Comparison of ENCODE assay signal across 25 cellular contexts in the genomic region with DNA sequence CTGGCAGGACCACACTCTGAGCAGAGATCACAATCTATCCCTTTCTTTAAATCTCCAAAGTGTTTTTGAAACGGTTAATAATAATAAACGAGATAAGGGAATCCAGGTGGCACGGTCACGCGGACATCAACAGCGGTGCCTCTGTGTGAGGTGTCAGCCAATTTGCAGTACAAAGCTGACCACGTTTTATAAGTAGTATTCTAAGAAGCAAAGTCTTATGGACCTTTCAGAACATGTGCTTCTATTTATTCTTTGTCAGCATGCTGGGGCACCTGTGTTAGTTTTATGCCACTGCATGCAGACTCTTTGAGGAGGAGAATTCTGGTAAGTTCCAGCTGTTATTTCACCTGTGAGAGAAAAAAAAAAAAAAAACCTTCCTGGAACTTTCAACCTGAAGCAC.
"Had no signal": no experiment of that assay in that cellular context is flagged by ENCODE, and none has a peak within 500 bp of the region (broad histone marks: within the 10 kb centered on the region; RNA-seq: fewer than 3 reads in every experiment).

No MANE protein-coding gene starts in this region.

- H3K9me3 ChIP-seq: colonic mucosa, esophagus squamous epithelium, gastrocnemius medialis, heart right ventricle, left lung, lower lobe of right lung, mucosa of descending colon had no signal

- H3K4me3 ChIP-seq: colonic mucosa, esophagus squamous epithelium, gastrocnemius medialis, heart right ventricle, left lung, lower lobe of right lung, mucosa of descending colon had no signal

- H3K4me1 ChIP-seq: colonic mucosa, esophagus squamous epithelium, gastrocnemius medialis, heart right ventricle, left lung, lower lobe of right lung had no signal

- ATAC-seq: effector memory CD8-positive, alpha-beta T cell; esophagus mucosa; gastrocnemius medialis; heart right ventricle; left cardiac atrium; left lung; left ventricle myocardium superior; lower lobe of right lung; mucosa of descending colon had no signal

- H3K36me3 ChIP-seq: colonic mucosa, esophagus squamous epithelium, gastrocnemius medialis, heart right ventricle, left lung, lower lobe of right lung had no signal

- H3K27me3 ChIP-seq: left lung had no signal

- FAIRE-seq: endometrium, keratinocyte had no signal

- DNase-seq: colonic mucosa; cortex of kidney; effector CD8-positive, alpha-beta T cell; effector memory CD8-positive, alpha-beta T cell; endodermal cell; erythroblast; esophagus squamous epithelium; foreskin fibroblast; foreskin melanocyte; gastrocnemius medialis; glutamatergic neuron; head of caudate nucleus; heart right ventricle; hypothalamus; immature natural killer cell; left cardiac atrium; left lung; left ventricle myocardium superior; lower lobe of right lung; mesenchymal stem cell; mucosa of descending colon had no signal

- H3K27ac ChIP-seq: colonic mucosa, epithelial cell of prostate, esophagus squamous epithelium, gastrocnemius medialis, heart right ventricle, left lung, lower lobe of right lung had no signal
